In the genomic region with DNA sequence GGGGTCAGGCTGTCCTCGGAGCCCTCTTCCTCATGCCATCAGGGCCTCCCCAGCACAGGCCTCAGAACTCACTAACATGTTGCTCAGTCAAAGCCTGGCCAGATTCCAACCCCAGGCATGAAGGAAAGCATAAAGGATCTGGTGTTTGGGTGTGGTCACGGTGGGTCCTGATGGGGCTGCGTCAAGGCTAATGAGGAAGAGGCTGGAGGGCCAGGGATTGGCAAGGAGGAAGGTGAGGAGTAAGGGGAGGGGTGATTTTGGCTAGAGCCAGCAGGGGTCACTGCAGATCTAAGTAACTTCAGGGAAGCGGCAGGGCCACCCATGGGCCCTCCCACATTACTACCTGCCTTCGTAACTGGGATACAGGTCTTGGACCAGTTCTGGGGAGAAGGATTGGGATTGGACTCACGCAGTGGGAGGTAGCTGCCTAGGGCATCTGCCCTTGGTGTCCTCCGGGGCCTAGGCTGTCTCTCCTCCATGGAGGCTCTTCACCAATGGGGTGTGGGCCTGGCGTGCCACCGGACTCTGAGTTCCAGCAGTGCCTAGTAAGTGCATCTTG, we compare ENCODE assay signal across 8 cellular contexts. TPM values are rescaled to one million over a fixed set of nuclear protein-coding genes. Genes with fewer than 3 reads are reported as not detected.
DNase-seq lines count a peak whose midpoint lies in the region; ATAC-seq and TF ChIP-seq lines count a peak whose summit lies in the region.

No MANE protein-coding gene starts in this region.

- CTCF ChIA-PET in Panc1 (lab: Charles Lee): interaction anchor here (0.8 kb wide), 1 partner anchor 12 kb away, joined by 3 read pairs; no protein-coding TSS in a partner anchor

- no peaks in the 10 kb centered on the region for H3K27me3 ChIP-seq in HL-60 (ENCODE audit: insufficient read depth, poor library complexity, severe bottlenecking)
- no peaks in the 10 kb centered on the region for H3K27me3 ChIP-seq in Panc1 (ENCODE audit: control insufficient read depth, insufficient read depth, low read length)
- H3K27me3 ChIP-seq in foreskin keratinocyte: peaks cover 2% of the 10 kb centered on the region

- no TSS peak for BruUV-seq in Panc1 (replicated peaks; lab: Mats Ljungman, UMichigan)

- peak; percentile 77 for DNase-seq in CD1c-positive myeloid dendritic cell (ENCODE audit: extremely low spot score)
- peak; percentile 64 for DNase-seq in GM19238 (ENCODE audit: insufficient read length, low spot score)
- peak; percentile 85 to 91 for DNase-seq in HL-60 (ENCODE audit: low read depth in 1 of 2, low spot score in 1 of 2)
- no peak for DNase-seq in Panc1 (ENCODE audit: low read depth, low spot score)
- peak; percentile 50 for DNase-seq in activated T-helper 1 cell treated with anti-CD3 and anti-CD28 coated beads, Interleukin-12 subunit alpha, Interleukin-12 subunit beta, Interleukin-2, Interleukin-4 antibody, amounts not matched to agents 30 ng/mL and 10 ng/mL and 1 ng/mL, durations not matched to agents 14 hours and 24 hours and 36 hours (ENCODE audit: low spot score)
- peak; percentile 57 to 81 for DNase-seq in foreskin keratinocyte
- peak; percentile 55 for DNase-seq in progenitor cell of endocrine pancreas (ENCODE audit: low spot score, unreplicated experiment)
- no peak for DNase-seq in NCI-H2171 (lab: John Stamatoyannopoulos, UW)

- in situ Hi-C loops in Panc1 (cut with HindIII; ENCODE audit: low pct_unique_long_range_greater_than_20kb, low sequenced_read_pairs): no loop called here

- no peak overlapping the region for H3K27ac Mint-ChIP-seq in activated T-helper 1 cell treated with anti-CD3 and anti-CD28 coated beads, Interleukin-12 subunit alpha, Interleukin-12 subunit beta, Interleukin-2, Interleukin-4 antibody, amounts not matched to agents 30 ng/mL and 10 ng/mL and 1 ng/mL, durations not matched to agents 14 hours and 24 hours and 36 hours
- H3K27ac Mint-ChIP-seq in progenitor cell of endocrine pancreas: no peak overlapping the region

- POLR2A ChIA-PET in Panc1 (lab: Charles Lee): no interaction called here

- H3K27ac ChIP-seq in HL-60 (replicated peaks) (peak overlapping the region; percentile 38; the same call in 1 of the 2 replicates), Panc1 (ENCODE audit: low read length) (no peak overlapping the region), foreskin keratinocyte (no peak overlapping the region)

- no peaks in the 10 kb centered on the region for H3K36me3 Mint-ChIP-seq in activated T-helper 1 cell treated with anti-CD3 and anti-CD28 coated beads, Interleukin-12 subunit alpha, Interleukin-12 subunit beta, Interleukin-2, Interleukin-4 antibody, amounts not matched to agents 30 ng/mL and 10 ng/mL and 1 ng/mL, durations not matched to agents 14 hours and 24 hours and 36 hours (ENCODE audit: low read depth)
- H3K36me3 Mint-ChIP-seq in progenitor cell of endocrine pancreas (ENCODE audit: insufficient read depth): no peaks in the 10 kb centered on the region

- H3K4me1 ChIP-seq in Panc1 (ENCODE audit: control insufficient read depth, insufficient read depth, low read length): no peaks in the 10 kb centered on the region
- H3K4me1 ChIP-seq in foreskin keratinocyte: peaks cover 24% of the 10 kb centered on the region

- H3K9me3 Mint-ChIP-seq in activated T-helper 1 cell treated with anti-CD3 and anti-CD28 coated beads, Interleukin-12 subunit alpha, Interleukin-12 subunit beta, Interleukin-2, Interleukin-4 antibody, amounts not matched to agents 30 ng/mL and 10 ng/mL and 1 ng/mL, durations not matched to agents 14 hours and 24 hours and 36 hours: peaks cover under 1% of the 10 kb centered on the region
- H3K9me3 Mint-ChIP-seq in progenitor cell of endocrine pancreas (ENCODE audit: low read depth): no peaks in the 10 kb centered on the region

- peak; percentile 75 for TF ChIP-seq CTCF in HL-60 (IDR thresholded peaks at IDR 0.05; ENCODE audit: insufficient read depth, low read length)
- TF ChIP-seq CTCF in Panc1 (IDR thresholded peaks at IDR 0.05): peak; percentile 84
- TF ChIP-seq CTCF in foreskin keratinocyte (conservative IDR thresholded peaks at IDR 0.05): peak; percentile 92
- peak; percentile 71 for TF ChIP-seq CTCF in progenitor cell of endocrine pancreas (IDR thresholded peaks at IDR 0.05; ENCODE audit: unreplicated experiment)

- peaks cover 6% of the 10 kb centered on the region for H3K27me3 Mint-ChIP-seq in activated T-helper 1 cell treated with anti-CD3 and anti-CD28 coated beads, Interleukin-12 subunit alpha, Interleukin-12 subunit beta, Interleukin-2, Interleukin-4 antibody, amounts not matched to agents 30 ng/mL and 10 ng/mL and 1 ng/mL, durations not matched to agents 14 hours and 24 hours and 36 hours (ENCODE audit: insufficient read depth)
- peaks cover 14% of the 10 kb centered on the region for H3K27me3 Mint-ChIP-seq in progenitor cell of endocrine pancreas

- no peaks in the 10 kb centered on the region for H3K36me3 ChIP-seq in Panc1 (ENCODE audit: control insufficient read depth, insufficient read depth, low read length)

- H3K4me3 ChIP-seq in HL-60 (replicated peaks; ENCODE audit: insufficient read depth, low read length) (no peak overlapping the region), Panc1 (ENCODE audit: low read depth in 2 of 2, low read length in 2 of 2) (no peak overlapping the region)

- no peak overlapping the region for H3K4me3 Mint-ChIP-seq in activated T-helper 1 cell treated with anti-CD3 and anti-CD28 coated beads, Interleukin-12 subunit alpha, Interleukin-12 subunit beta, Interleukin-2, Interleukin-4 antibody, amounts not matched to agents 30 ng/mL and 10 ng/mL and 1 ng/mL, durations not matched to agents 14 hours and 24 hours and 36 hours
- H3K4me3 Mint-ChIP-seq in progenitor cell of endocrine pancreas (ENCODE audit: low read depth): no peak overlapping the region

- H3K9me3 ChIP-seq in Panc1 (ENCODE audit: control insufficient read depth, insufficient read depth, low read depth, low read length): no peaks in the 10 kb centered on the region

- peaks cover 32% of the 10 kb centered on the region for H3K4me1 Mint-ChIP-seq in activated T-helper 1 cell treated with anti-CD3 and anti-CD28 coated beads, Interleukin-12 subunit alpha, Interleukin-12 subunit beta, Interleukin-2, Interleukin-4 antibody, amounts not matched to agents 30 ng/mL and 10 ng/mL and 1 ng/mL, durations not matched to agents 14 hours and 24 hours and 36 hours (ENCODE audit: low read depth)
- no peaks in the 10 kb centered on the region for H3K4me1 Mint-ChIP-seq in progenitor cell of endocrine pancreas (ENCODE audit: low read depth)

- ATAC-seq in Panc1 (peak; percentile 94), foreskin keratinocyte (peak; percentile 76)

- intact Hi-C loops in Panc1 (cut with micrococcal nuclease; ENCODE audit: unreplicated experiment): loop anchor here (2.0 kb wide), 1 partner anchor 355 kb away; no protein-coding TSS in a partner anchor
- intact Hi-C loops in activated T-helper 1 cell treated with anti-CD3 and anti-CD28 coated beads, Interleukin-12 subunit alpha, Interleukin-12 subunit beta, Interleukin-2, Interleukin-4 antibody, amounts not matched to agents 30 ng/mL and 10 ng/mL and 1 ng/mL, durations not matched to agents 14 hours and 24 hours and 36 hours (cut with micrococcal nuclease): loop anchor here (1.0 to 5.0 kb wide), 6 partner anchors 15 to 355 kb away; no protein-coding TSS in a partner anchor

RNA-seq across cellular contexts. Expression of gene MRPS18A, which starts 36.2 kb away (rescaled TPM):
- total RNA-seq in Panc1 (2021; ENCODE audit: unreplicated experiment) (45.8 TPM), foreskin keratinocyte (68.5 and 68.6 TPM in 2 replicates), progenitor cell of endocrine pancreas (39.8 and 41.9 TPM in 2 replicates)
- 57.5 TPM for polyA plus RNA-seq in Panc1 (2012; ENCODE audit: insufficient read length)
- 55.0 and 55.9 TPM in 2 replicates for total RNA-seq in activated T-helper 1 cell treated with anti-CD3 and anti-CD28 coated beads, Interleukin-12 subunit alpha, Interleukin-12 subunit beta, Interleukin-2, Interleukin-4 antibody, amounts not matched to agents 30 ng/mL and 10 ng/mL and 1 ng/mL, durations not matched to agents 14 hours and 24 hours and 36 hours
- polyA plus RNA-seq in foreskin keratinocyte: 88.8 and 92.9 TPM in 2 replicates

RNA-seq across cellular contexts. Expression of gene VEGFA, which starts 46.2 kb away (rescaled TPM):
- 98.7 TPM for total RNA-seq in Panc1 (2021; ENCODE audit: unreplicated experiment)
- polyA plus RNA-seq in Panc1 (2012; ENCODE audit: insufficient read length): 118 TPM
- 42.3 and 43.2 TPM in 2 replicates for total RNA-seq in activated T-helper 1 cell treated with anti-CD3 and anti-CD28 coated beads, Interleukin-12 subunit alpha, Interleukin-12 subunit beta, Interleukin-2, Interleukin-4 antibody, amounts not matched to agents 30 ng/mL and 10 ng/mL and 1 ng/mL, durations not matched to agents 14 hours and 24 hours and 36 hours
- 88.6 and 89.7 TPM in 2 replicates for total RNA-seq in foreskin keratinocyte
- 42.5 and 48.3 TPM in 2 replicates for polyA plus RNA-seq in foreskin keratinocyte
- 243 and 267 TPM in 2 replicates for total RNA-seq in progenitor cell of endocrine pancreas

Comparison
In these comparisons a context has a peak if more than half of its experiments do, and no peak if none do; other contexts are left out.
1. DNase-seq: peak in CD1c-positive myeloid dendritic cell (single experiment), GM19238 (single experiment), HL-60 (2 of 2), activated T-helper 1 cell treated with anti-CD3 and anti-CD28 coated beads, Interleukin-12 subunit alpha, Interleukin-12 subunit beta, Interleukin-2, Interleukin-4 antibody, amounts not matched to agents 30 ng/mL and 10 ng/mL and 1 ng/mL, durations not matched to agents 14 hours and 24 hours and 36 hours (single experiment), foreskin keratinocyte (2 of 2) and progenitor cell of endocrine pancreas (single experiment); none in Panc1 (single experiment) and NCI-H2171 (single experiment).
2. Peak in every context shown above with its lines, with median percentiles within 50 percentile points of each other: CTCF ChIP-seq.